Comparison of ENCODE assay signal across 29 cellular contexts in the genomic region with DNA sequence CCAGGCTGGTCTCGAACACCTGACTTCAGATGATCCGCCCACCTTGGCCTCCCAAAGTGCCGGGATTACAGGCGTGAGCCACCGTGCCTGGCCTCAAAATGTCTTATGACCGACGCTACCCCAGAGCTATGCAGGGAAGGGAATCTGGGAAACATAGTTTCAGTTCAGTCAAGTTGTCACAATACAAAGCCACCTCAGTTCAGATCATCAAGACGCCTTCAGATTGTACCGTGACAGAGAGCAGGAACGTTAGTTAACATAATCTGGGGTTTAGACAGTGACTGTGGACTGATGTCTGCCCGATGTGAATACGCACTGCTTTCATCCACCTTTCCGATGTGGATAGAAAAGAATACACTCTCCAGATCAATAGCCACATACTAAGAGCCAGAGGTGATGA. TPM values are rescaled to one million over a fixed set of nuclear protein-coding genes. Genes with fewer than 3 reads are reported as not detected.
DNase-seq lines count a peak whose midpoint lies in the region; ATAC-seq, FAIRE-seq and TF ChIP-seq lines count a peak whose summit lies in the region.
"Had no signal": no experiment of that assay in that cellular context is flagged by ENCODE, and none has a peak within 500 bp of the region (broad histone marks: within the 10 kb centered on the region; RNA-seq: fewer than 3 reads in every experiment).

No MANE protein-coding gene starts in this region.

- H4K20me1 ChIP-seq in K562 (replicated peaks; ENCODE audit: control insufficient read depth, insufficient read depth, low read length), result 0 out of 2 replicates have a peak, but pooled peaks cover 3% of the 10 kb centered on the region

- H3K9me3 Mint-ChIP-seq in activated T-cell treated with anti-CD3 and anti-CD28 coated beads, Interleukin-2, amount 50 U/mL, for 4 hours, result no peaks in the 10 kb centered on the region
- H3K9me3 Mint-ChIP-seq in stimulated activated memory B cell treated with anti-CD40 and anti-IgM and Interleukin-4, amounts not matched to agents 10 μg/mL and 1 μg/mL and 100 μg/mL, for 72 hours, result no peaks in the 10 kb centered on the region
- H3K9me3 Mint-ChIP-seq in progenitor cell of endocrine pancreas (ENCODE audit: low read depth), result peaks cover 4% of the 10 kb centered on the region
- H3K9me3 Mint-ChIP-seq: CD4-positive, alpha-beta T cell had no signal

- no peaks in the 10 kb centered on the region for H3K36me3 Mint-ChIP-seq in activated T-cell treated with anti-CD3 and anti-CD28 coated beads, Interleukin-2, amount 50 U/mL, for 4 hours (ENCODE audit: insufficient read depth)
- H3K36me3 Mint-ChIP-seq in T-helper 17 cell (ENCODE audit: low read depth), result no peaks in the 10 kb centered on the region
- H3K36me3 Mint-ChIP-seq in stimulated activated memory B cell treated with anti-CD40 and anti-IgM and Interleukin-4, amounts not matched to agents 10 μg/mL and 1 μg/mL and 100 μg/mL, for 72 hours, result no peaks in the 10 kb centered on the region
- H3K36me3 Mint-ChIP-seq in progenitor cell of endocrine pancreas (ENCODE audit: insufficient read depth), result no peaks in the 10 kb centered on the region

- no peaks in the 10 kb centered on the region for H3K27me3 Mint-ChIP-seq in activated T-cell treated with anti-CD3 and anti-CD28 coated beads, Interleukin-2, amount 50 U/mL, for 4 hours (ENCODE audit: low read depth)
- no peaks in the 10 kb centered on the region for H3K27me3 Mint-ChIP-seq in T-helper 17 cell
- H3K27me3 Mint-ChIP-seq in stimulated activated memory B cell treated with anti-CD40 and anti-IgM and Interleukin-4, amounts not matched to agents 10 μg/mL and 1 μg/mL and 100 μg/mL, for 72 hours, result no peaks in the 10 kb centered on the region
- H3K27me3 Mint-ChIP-seq in progenitor cell of endocrine pancreas, result peaks cover 13% of the 10 kb centered on the region
- H3K27me3 Mint-ChIP-seq: CD4-positive, alpha-beta T cell had no signal

- no peaks in the 10 kb centered on the region for H3K9me1 ChIP-seq in K562 (ENCODE audit: control insufficient read depth, insufficient read depth, low read length)

- POLR2A ChIA-PET in K562 (lab: Yijun Ruan, JAX), result no interaction called here

- no peaks in the 10 kb centered on the region for H3K79me2 ChIP-seq in K562 (ENCODE audit: control insufficient read depth, insufficient read depth, low read length)

- H3K27ac ChIP-seq in K562 (ENCODE audit: extremely low read depth, low read depth, low read length), result no peak overlapping the region
- H3K27ac ChIP-seq: esophagus muscularis mucosa, KMS-11, thoracic aorta, VCaP had no signal

- TF ChIP-seq POLR2A in K562 (conservative IDR thresholded peaks at IDR 0.05), result no peak

- no peak overlapping the region for H3K4me2 ChIP-seq in K562 (ENCODE audit: insufficient read depth, low read length)

- TF ChIP-seq EP300 in K562 (IDR thresholded peaks at IDR 0.05; ENCODE audit: low read length), result no peak

- intact Hi-C loops in K562 (cut with micrococcal nuclease), result no loop called here

- in situ Hi-C loops in K562 (cut with MboI), result no loop called here

- TF ChIP-seq RAD21 in K562 (CRISPR knock-in tag; conservative IDR thresholded peaks at IDR 0.05 in 1 of 2, IDR thresholded peaks at IDR 0.05 in 1 of 2), result no peak

- H3K27ac Mint-ChIP-seq in T-helper 17 cell (peak overlapping the region; percentile 78), progenitor cell of endocrine pancreas (no peak overlapping the region)
- H3K27ac Mint-ChIP-seq in stimulated activated memory B cell treated with anti-CD40 and anti-IgM and Interleukin-4, amounts not matched to agents 10 μg/mL and 1 μg/mL and 100 μg/mL, for 72 hours, result peak overlapping the region; percentile 97
- H3K27ac Mint-ChIP-seq: CD4-positive, alpha-beta T cell had no signal

- no TSS peak for BruUV-seq in K562 (replicated peaks; lab: Mats Ljungman, UMichigan)

- H3K4me1 ChIP-seq in K562 (replicated peaks in 1 of 2; ENCODE audit: control insufficient read depth in 2 of 2, insufficient read depth in 2 of 2, low read length in 2 of 2), result peaks cover 12 to 19% of the 10 kb centered on the region in 2 experiments
- H3K4me1 ChIP-seq: HAP-1 had no signal

- H3K9ac ChIP-seq in K562 (ENCODE audit: insufficient read depth in 1 of 2, low read depth in 2 of 2, low read length in 2 of 2), result no peak overlapping the region
- H3K9ac ChIP-seq: KMS-11 had no signal

- CTCF ChIA-PET in K562 (lab: Yijun Ruan, JAX; ENCODE audit: low intra/inter-chr PET ratio), result no interaction called here

- no peak overlapping the region for H2AFZ ChIP-seq in K562 (ENCODE audit: low read depth, low read length)

- no peaks in the 10 kb centered on the region for H3K36me3 ChIP-seq in K562 (ENCODE audit: control insufficient read depth, insufficient read depth, low read length)
- H3K36me3 ChIP-seq: esophagus muscularis mucosa, HAP-1, thoracic aorta had no signal

- H3K9me3 ChIP-seq in T-helper 17 cell (ENCODE audit: control insufficient read depth, low read length, poor library complexity, severe bottlenecking), result no peaks in the 10 kb centered on the region
- H3K9me3 ChIP-seq in K562 (replicated peaks; ENCODE audit: control insufficient read depth, insufficient read depth, low read depth, low read length), result no peaks in the 10 kb centered on the region
- H3K9me3 ChIP-seq: HAP-1, thoracic aorta had no signal

- no peak overlapping the region for H3K4me3 ChIP-seq in K562
- H3K4me3 ChIP-seq: esophagus muscularis mucosa, HAP-1, thoracic aorta had no signal

- TF ChIP-seq CTCF in K562 (IDR thresholded peaks at IDR 0.05 in 2 of 3, conservative IDR thresholded peaks at IDR 0.05 in 1 of 3; ENCODE audit: insufficient read depth in 2 of 3, low read depth in 1 of 3, low read length in 3 of 3) (no peak), progenitor cell of endocrine pancreas (IDR thresholded peaks at IDR 0.05; ENCODE audit: unreplicated experiment) (no peak)

- ATAC-seq in activated T-cell treated with anti-CD3 and anti-CD28 coated beads, Interleukin-2, amount 50 U/mL, for 4 hours, result no peak
- ATAC-seq in T-helper 17 cell (no peak), K562 (no peak), GM18861 (IDR thresholded peaks at IDR 0.05; ENCODE audit: unreplicated experiment) (no peak), GM21576 (IDR thresholded peaks at IDR 0.05; ENCODE audit: unreplicated experiment) (no peak)
- no peak for ATAC-seq in stimulated activated memory B cell treated with anti-CD40 and anti-IgM and Interleukin-4, amounts not matched to agents 10 μg/mL and 1 μg/mL and 100 μg/mL, for 72 hours
- ATAC-seq: PC-3 had no signal

- no peak for FAIRE-seq in K562 (lab: Jason Lieb, UNC)

- 40% methylated on average over 13 of the region's 13 CpGs for WGBS in K562 (ENCODE audit: insufficient coverage, low coverage, missing lambda C conversion rate)

- peak overlapping the region; percentile 1 for H3K4me3 Mint-ChIP-seq in activated T-cell treated with anti-CD3 and anti-CD28 coated beads, Interleukin-2, amount 50 U/mL, for 4 hours
- H3K4me3 Mint-ChIP-seq in T-helper 17 cell, result peak overlapping the region; percentile 37
- peak overlapping the region; percentile 35 for H3K4me3 Mint-ChIP-seq in stimulated activated memory B cell treated with anti-CD40 and anti-IgM and Interleukin-4, amounts not matched to agents 10 μg/mL and 1 μg/mL and 100 μg/mL, for 72 hours
- no peak overlapping the region for H3K4me3 Mint-ChIP-seq in progenitor cell of endocrine pancreas (ENCODE audit: low read depth)
- H3K4me3 Mint-ChIP-seq: CD4-positive, alpha-beta T cell had no signal

- peaks cover 58% of the 10 kb centered on the region for H3K4me1 Mint-ChIP-seq in activated T-cell treated with anti-CD3 and anti-CD28 coated beads, Interleukin-2, amount 50 U/mL, for 4 hours (ENCODE audit: low read depth)
- H3K4me1 Mint-ChIP-seq in T-helper 17 cell, result peaks cover 31% of the 10 kb centered on the region
- H3K4me1 Mint-ChIP-seq in stimulated activated memory B cell treated with anti-CD40 and anti-IgM and Interleukin-4, amounts not matched to agents 10 μg/mL and 1 μg/mL and 100 μg/mL, for 72 hours, result peaks cover 91% of the 10 kb centered on the region
- H3K4me1 Mint-ChIP-seq in progenitor cell of endocrine pancreas (ENCODE audit: low read depth), result no peaks in the 10 kb centered on the region

- no peaks in the 10 kb centered on the region; a peak in 2 of 5 replicates for H3K27me3 ChIP-seq in K562 (ENCODE audit: control insufficient read depth in 2 of 2, insufficient read depth in 2 of 2, low read length in 2 of 2)
- H3K27me3 ChIP-seq: esophagus muscularis mucosa had no signal

- DNase-seq in activated T-cell treated with anti-CD3 and anti-CD28 coated beads, Interleukin-2, amount 50 U/mL, for 4 hours, result no peak
- DNase-seq in activated T-cell treated with anti-CD3 and anti-CD28 coated beads, Interleukin-2, amount 50 U/mL, for 48 hours, result no peak
- DNase-seq in T-helper 17 cell (no peak), K562 (ENCODE audit: extremely low read depth in 1 of 4, low spot score in 3 of 4) (no peak), progenitor cell of endocrine pancreas (ENCODE audit: low spot score, unreplicated experiment) (no peak)
- DNase-seq: ACHN; CD4-positive, alpha-beta T cell; cerebellar nuclear complex; DMS153; effector CD8-positive, alpha-beta T cell; GDM1; kidney glomerular epithelial cell; NCI-H1048; NCI-H2029; NCI-H226; NCI-H82; occipital lobe; PC-3; retina; SHP77; stimulated activated CD4-positive, alpha-beta T cell treated with anti-CD3 and anti-CD28 coated beads, Interleukin-12 subunit alpha, Interleukin-12 subunit beta, amount 100 ng/mL, for 4 hours had no signal

TF ChIP-seq in K562, 482 proteins besides CTCF, POLR2A, EP300 and RAD21 (continues in another document):
- TF ChIP-seq EGR1 (conservative IDR thresholded peaks at IDR 0.05), result 0 out of 2 replicates have a peak, but pooled peaks have one; percentile 20

RNA-seq across cellular contexts. Expression of gene NEK6, which starts 53.9 kb away (rescaled TPM):
- 10 to 100 TPM; 29.8 to 46.1 (median 43.0) TPM for total RNA-seq in activated T-cell treated with anti-CD3 and anti-CD28 coated beads, Interleukin-2, amount 50 U/mL, for 4 hours
- total RNA-seq in T-helper 17 cell (10 to 100 TPM in 1 of 2 donors, 1 to 10 TPM in 1; 7.8 to 12.7 TPM), K562 (2014; rRNA removed) (8.0 and 11.4 TPM in 2 replicates), K562 (2014; rRNA removed; fragmentation: Illumina TruSeq; extraction: Trizol) (6.1 and 6.9 TPM in 2 replicates), K562 (2015; rRNA removed; fragmentation: Illumina TruSeq; extraction: Trizol) (7.9 and 8.4 TPM in 2 replicates), K562 (2021) (19.0 and 19.7 TPM in 2 replicates), progenitor cell of endocrine pancreas (23.9 and 24.4 TPM in 2 replicates)
- total RNA-seq in K562 (2011; cell fraction: chromatin; rRNA removed; ENCODE audit: low replicate concordance), result 11.0 and 26.4 TPM in 2 replicates
- 6.4 and 7.7 TPM in 2 replicates for total RNA-seq in K562 (2011; cell fraction: nucleolus; rRNA removed)
- 8.4 and 9.9 TPM in 2 replicates for total RNA-seq in K562 (2011; cell fraction: nucleoplasm; rRNA removed)
- polyA plus RNA-seq in K562 (2011; rRNA removed) (12.1 and 27.8 TPM in 2 replicates), K562 (2014; fragmentation: Illumina TruSeq; extraction: Trizol) (12.5 and 12.9 TPM in 2 replicates), K562 (2014; fragmentation: Nextera tagmentation; extraction: Ambion mirVana) (1 to 10 TPM; 3.1 to 3.5 TPM), K562 (2014; rRNA removed) (9.5 and 13.1 TPM in 2 replicates)
- polyA plus RNA-seq in K562 (2011; cell fraction: cytosol; rRNA removed), result 20.4 and 25.6 TPM in 2 replicates
- 13.6 and 24.6 TPM in 2 replicates for polyA plus RNA-seq in K562 (2011; cell fraction: nucleus; rRNA removed)
- polyA plus RNA-seq in K562 (2012), result 8.5 and 12.5 TPM in 2 replicates
- 24.9 and 49.3 TPM in 2 replicates for polyA minus RNA-seq in K562 (2011; rRNA and poly(A)+ RNA removed)
- polyA minus RNA-seq in K562 (2011; cell fraction: cytosol; rRNA and poly(A)+ RNA removed), result 10.0 and 18.9 TPM in 2 replicates
- 4.8 and 27.3 TPM in 2 replicates for polyA minus RNA-seq in K562 (2011; cell fraction: nucleus; rRNA and poly(A)+ RNA removed)
